8 cellular contexts compared by ENCODE assay signal in genomic region chr18:32019251-32019943, GRCh38. TPM values are rescaled to one million over a fixed set of nuclear protein-coding genes. Genes with fewer than 3 reads are reported as not detected.
A peak's percentile ranks its signal among the peaks of the same experiment; 100 is the strongest.
DNase-seq lines count a peak whose midpoint lies in the region; ATAC-seq, FAIRE-seq and TF ChIP-seq lines count a peak whose summit lies in the region.

No MANE protein-coding gene starts in this region.

- H4K20me1 ChIP-seq in astrocyte (ENCODE audit: insufficient read depth, low read length), result no peaks in the 10 kb centered on the region

- peak overlapping the region; percentile 99 for H2AFZ ChIP-seq in astrocyte (ENCODE audit: low read depth, low read length)

- H3K4me1 Mint-ChIP-seq in T-helper 1 cell treated with Interleukin-12 subunit alpha and Interleukin-12 subunit beta and Interleukin-4 antibody, amounts not matched to agents 30 μg/mL and 1 μg/mL, for 36 hours (ENCODE audit: low read depth), result peaks cover 38% of the 10 kb centered on the region
- H3K4me1 Mint-ChIP-seq in astrocyte (ENCODE audit: low read depth, unreplicated experiment), result no peaks in the 10 kb centered on the region

- H3K9ac ChIP-seq in HUES48 (ENCODE audit: low read depth, low read length) (peak overlapping the region; percentile 61), astrocyte (ENCODE audit: low read length) (peak overlapping the region; percentile 68)

- intact Hi-C loops in sigmoid colon (cut with DNase I), result no loop called here

- peaks cover 9% of the 10 kb centered on the region for H3K27me3 Mint-ChIP-seq in T-helper 1 cell treated with Interleukin-12 subunit alpha and Interleukin-12 subunit beta and Interleukin-4 antibody, amounts not matched to agents 30 μg/mL and 1 μg/mL, for 36 hours (ENCODE audit: low read depth)
- peaks cover 18% of the 10 kb centered on the region for H3K27me3 Mint-ChIP-seq in astrocyte (ENCODE audit: low read depth, unreplicated experiment)

- H3K4me3 Mint-ChIP-seq in T-helper 1 cell treated with Interleukin-12 subunit alpha and Interleukin-12 subunit beta and Interleukin-4 antibody, amounts not matched to agents 30 μg/mL and 1 μg/mL, for 36 hours, result peak overlapping the region; percentile 99
- H3K4me3 Mint-ChIP-seq in astrocyte (ENCODE audit: unreplicated experiment), result peak overlapping the region; percentile 95

- no peak for TF ChIP-seq EP300 in sigmoid colon (IDR thresholded peaks at IDR 0.05)

- H3K36me3 ChIP-seq in HUES48 (ENCODE audit: control insufficient read depth, insufficient read depth, low read length) (no peaks in the 10 kb centered on the region), astrocyte (ENCODE audit: insufficient read depth, low read length) (no peaks in the 10 kb centered on the region), iPS DF 6.9 (ENCODE audit: control insufficient read depth, insufficient read depth, low read length) (no peaks in the 10 kb centered on the region), sigmoid colon (no peaks in the 10 kb centered on the region)

- no peaks in the 10 kb centered on the region for H3K9me3 Mint-ChIP-seq in T-helper 1 cell treated with Interleukin-12 subunit alpha and Interleukin-12 subunit beta and Interleukin-4 antibody, amounts not matched to agents 30 μg/mL and 1 μg/mL, for 36 hours
- no peaks in the 10 kb centered on the region for H3K9me3 Mint-ChIP-seq in astrocyte (ENCODE audit: unreplicated experiment)

- no peak for FAIRE-seq in astrocyte (lab: Jason Lieb, UNC)

- 0 out of 2 replicates have a peak, but pooled peaks cover 6% of the 10 kb centered on the region for H3K27me3 ChIP-seq in HUES48 (ENCODE audit: control insufficient read depth, insufficient read depth, low read length)
- H3K27me3 ChIP-seq in astrocyte (ENCODE audit: insufficient read depth, low read length), result peaks cover 4% of the 10 kb centered on the region
- H3K27me3 ChIP-seq in iPS DF 6.9 (ENCODE audit: control insufficient read depth, insufficient read depth, low read length), result no peaks in the 10 kb centered on the region
- peaks cover 0 to 4% (median 0%) of the 10 kb centered on the region in 3 donors for H3K27me3 ChIP-seq in sigmoid colon

- DNase-seq in EL, result peak; percentile 25
- peak; percentile 44 for DNase-seq in astrocyte (ENCODE audit: low read depth)
- peak; percentile 4 for DNase-seq in iPS DF 6.9 (ENCODE audit: low read depth, low spot score)
- DNase-seq in sigmoid colon, result no peak

- no peaks in the 10 kb centered on the region for H3K79me2 ChIP-seq in astrocyte (ENCODE audit: insufficient read depth, low read length)

- WGBS in iPS DF 6.9 (ENCODE audit: insufficient coverage, insufficient read length), result no CpG with 5 or more reads among the region's 31 CpGs
- 0 to 1% methylated on average over 31 of the region's 31 CpGs for WGBS in sigmoid colon, 2 donors

- H3K9me3 ChIP-seq in HUES48 (ENCODE audit: control insufficient read depth, insufficient read depth, low read length), result no peaks in the 10 kb centered on the region
- H3K9me3 ChIP-seq in astrocyte (ENCODE audit: insufficient read depth, low read depth, low read length), result no peaks in the 10 kb centered on the region
- H3K9me3 ChIP-seq in iPS DF 6.9 (ENCODE audit: control insufficient read depth, insufficient read depth, low read length), result no peaks in the 10 kb centered on the region
- no peaks in the 10 kb centered on the region for H3K9me3 ChIP-seq in sigmoid colon

- TF ChIP-seq CTCF in astrocyte (IDR thresholded peaks at IDR 0.05; ENCODE audit: insufficient read depth, low read depth, low read length) (no peak), sigmoid colon (IDR thresholded peaks at IDR 0.05) (no peak)

- H3K4me3 ChIP-seq in HUES48 (ENCODE audit: low read depth, low read length) (peak overlapping the region; percentile 68), astrocyte (ENCODE audit: insufficient read depth, low read depth, low read length) (peak overlapping the region; percentile 64), iPS DF 6.9 (ENCODE audit: low read length) (peak overlapping the region; percentile 37; the same call in 1 of the 2 replicates), sigmoid colon (peak overlapping the region; percentile 31 to 61 (median 52))

- H3K36me3 Mint-ChIP-seq in T-helper 1 cell treated with Interleukin-12 subunit alpha and Interleukin-12 subunit beta and Interleukin-4 antibody, amounts not matched to agents 30 μg/mL and 1 μg/mL, for 36 hours (ENCODE audit: low read depth), result peaks cover 28% of the 10 kb centered on the region
- H3K36me3 Mint-ChIP-seq in astrocyte (ENCODE audit: low read depth, unreplicated experiment), result no peaks in the 10 kb centered on the region

- H3K4me2 ChIP-seq in astrocyte (ENCODE audit: low read length), result peak overlapping the region; percentile 100

- H3K27ac ChIP-seq in HUES48 (ENCODE audit: low read depth, low read length) (no peak overlapping the region), astrocyte (ENCODE audit: low read depth, low read length) (no peak overlapping the region), iPS DF 6.9 (ENCODE audit: low read length) (no peak overlapping the region), sigmoid colon (peak overlapping the region; percentile 48 to 73 (median 66))

- peak overlapping the region; percentile 99 for H3K27ac Mint-ChIP-seq in T-helper 1 cell treated with Interleukin-12 subunit alpha and Interleukin-12 subunit beta and Interleukin-4 antibody, amounts not matched to agents 30 μg/mL and 1 μg/mL, for 36 hours
- no peak overlapping the region for H3K27ac Mint-ChIP-seq in astrocyte (ENCODE audit: unreplicated experiment)

- ATAC-seq in GM18858 (IDR thresholded peaks at IDR 0.05; ENCODE audit: unreplicated experiment) (no peak), GM21717 (IDR thresholded peaks at IDR 0.05; ENCODE audit: unreplicated experiment) (no peak)

- H3K4me1 ChIP-seq in HUES48 (ENCODE audit: control insufficient read depth, insufficient read depth, low read length) (peaks cover 15% of the 10 kb centered on the region), astrocyte (ENCODE audit: insufficient read depth, low read length) (peaks cover 8% of the 10 kb centered on the region), iPS DF 6.9 (ENCODE audit: control insufficient read depth, insufficient read depth, low read length) (no peaks in the 10 kb centered on the region), sigmoid colon (peaks cover 0 to 21% (median 16%) of the 10 kb centered on the region in 4 donors)

- TF ChIP-seq POLR2A in sigmoid colon (IDR thresholded peaks at IDR 0.05), result no peak

RNA-seq across cellular contexts. Expression of gene RNF125, which starts 0.8 kb away (rescaled TPM):
- total RNA-seq in astrocyte (1.8 and 1.9 TPM in 2 replicates), sigmoid colon (1 to 10 TPM in 3 of 4 donors, under 1 TPM in 1; 0.95 to 5.9 (median 2.4) TPM)
- polyA plus RNA-seq in sigmoid colon, result 1 to 10 TPM; 4.8 to 5.8 (median 5.7) TPM

Comparison
In these comparisons a context has a peak if more than half of its experiments do, and no peak if none do; other contexts are left out.
1. H3K27ac ChIP-seq: peak in sigmoid colon (4 of 4); none in HUES48 (single experiment), astrocyte (single experiment) and iPS DF 6.9 (single experiment).
2. Peak in every context shown above with its lines, with median percentiles within 50 percentile points of each other: H3K4me3 ChIP-seq.